11 cellular contexts compared by ENCODE assay signal in genomic region chr3:127698264-127699097, GRCh38. TPM values are rescaled to one million over a fixed set of nuclear protein-coding genes. Genes with fewer than 3 reads are reported as not detected.
DNase-seq lines count a peak whose midpoint lies in the region; ATAC-seq and TF ChIP-seq lines count a peak whose summit lies in the region.
"Had no signal": no experiment of that assay in that cellular context is flagged by ENCODE, and none has a peak within 500 bp of the region (broad histone marks: within the 10 kb centered on the region; RNA-seq: fewer than 3 reads in every experiment).

No MANE protein-coding gene starts in this region.

- intact Hi-C loops in activated CD8-positive, alpha-beta T cell treated with anti-CD3 and anti-CD28 coated beads for 36 hours (cut with micrococcal nuclease): loop anchor here (10.0 kb wide), 1 partner anchor 136 kb away; no protein-coding TSS in a partner anchor
- intact Hi-C loops in ovary (cut with DNase I): loop anchor here in 1 of 4 donors (5.0 kb wide), 1 partner anchor 124 kb away; the partner anchor contains the start of gene MGLL
- intact Hi-C loops in uterus (cut with DNase I; ENCODE audit: low total_unique reads): no loop called here

- H3K9me3 Mint-ChIP-seq in activated CD8-positive, alpha-beta T cell treated with anti-CD3 and anti-CD28 coated beads, Interleukin-2, amount 10 ng/mL, durations not matched to agents 7 days and 5 days (ENCODE audit: insufficient read depth): no peaks in the 10 kb centered on the region
- peaks cover under 1% of the 10 kb centered on the region for H3K9me3 Mint-ChIP-seq in activated CD8-positive, alpha-beta T cell treated with anti-CD3 and anti-CD28 coated beads for 36 hours

- H3K36me3 ChIP-seq in gastroesophageal sphincter: peaks cover 0 to 13% of the 10 kb centered on the region in 2 donors
- H3K36me3 ChIP-seq in ovary: no peaks in the 10 kb centered on the region
- H3K36me3 ChIP-seq in uterus: no peaks in the 10 kb centered on the region
- no peaks in the 10 kb centered on the region for H3K36me3 ChIP-seq in effector memory CD4-positive, alpha-beta T cell (ENCODE audit: control insufficient read depth, insufficient read depth, low read length)

- no peak for ATAC-seq in activated CD8-positive, alpha-beta T cell treated with anti-CD3 and anti-CD28 coated beads, Interleukin-2, amount 10 ng/mL, durations not matched to agents 7 days and 5 days
- ATAC-seq in activated CD8-positive, alpha-beta T cell treated with anti-CD3 and anti-CD28 coated beads for 36 hours: no peak
- no peak for ATAC-seq in gastroesophageal sphincter
- no peak for ATAC-seq in GM18520 (IDR thresholded peaks at IDR 0.05; ENCODE audit: unreplicated experiment)

- TF ChIP-seq EP300 in gastroesophageal sphincter (IDR thresholded peaks at IDR 0.05): no peak
- no peak for TF ChIP-seq EP300 in ovary (IDR thresholded peaks at IDR 0.05)

- peak overlapping the region; percentile 34 for H3K27ac Mint-ChIP-seq in activated CD8-positive, alpha-beta T cell treated with anti-CD3 and anti-CD28 coated beads, Interleukin-2, amount 10 ng/mL, durations not matched to agents 7 days and 5 days
- H3K27ac Mint-ChIP-seq in activated CD8-positive, alpha-beta T cell treated with anti-CD3 and anti-CD28 coated beads for 36 hours: no peak overlapping the region
- H3K27ac Mint-ChIP-seq: naive thymus-derived CD8-positive, alpha-beta T cell had no signal

- WGBS in gastroesophageal sphincter (ENCODE audit: low coverage in 1 of 2), 2 donors: 56 to 66% methylated on average over 5 to 6 of the region's 8 CpGs
- WGBS in ovary, 3 donors: 79 to 80% (median 80%) methylated on average over 8 of the region's 8 CpGs

- no peaks in the 10 kb centered on the region for H3K36me3 Mint-ChIP-seq in activated CD8-positive, alpha-beta T cell treated with anti-CD3 and anti-CD28 coated beads, Interleukin-2, amount 10 ng/mL, durations not matched to agents 7 days and 5 days (ENCODE audit: low read depth)
- H3K36me3 Mint-ChIP-seq in activated CD8-positive, alpha-beta T cell treated with anti-CD3 and anti-CD28 coated beads for 36 hours (ENCODE audit: low read depth): no peaks in the 10 kb centered on the region
- H3K36me3 Mint-ChIP-seq: naive thymus-derived CD8-positive, alpha-beta T cell had no signal

- H3K27ac ChIP-seq in gastroesophageal sphincter (peak overlapping the region; percentile 67 to 96 (median 92)), ovary (peak overlapping the region; percentile 57 to 72), uterus (peak overlapping the region; percentile 84 to 91)
- no peak overlapping the region for H3K27ac ChIP-seq in effector memory CD4-positive, alpha-beta T cell (ENCODE audit: insufficient read depth, low read length, poor library complexity, severe bottlenecking)
- H3K27ac ChIP-seq: foreskin keratinocyte had no signal

- POLR2A ChIA-PET in activated CD8-positive, alpha-beta T cell treated with anti-CD3 and anti-CD28 coated beads, Interleukin-2, amount 10 ng/mL, durations not matched to agents 7 days and 5 days (lab: Charles Lee): no interaction called here
- POLR2A ChIA-PET in activated CD8-positive, alpha-beta T cell treated with anti-CD3 and anti-CD28 coated beads for 36 hours (lab: Charles Lee): no interaction called here

- no peaks in the 10 kb centered on the region for H3K27me3 ChIP-seq in gastroesophageal sphincter
- H3K27me3 ChIP-seq in ovary: no peaks in the 10 kb centered on the region
- no peaks in the 10 kb centered on the region for H3K27me3 ChIP-seq in uterus
- no peaks in the 10 kb centered on the region for H3K27me3 ChIP-seq in effector memory CD4-positive, alpha-beta T cell (replicated peaks; ENCODE audit: control insufficient read depth, insufficient read depth, low read length, poor library complexity, severe bottlenecking)
- H3K27me3 ChIP-seq: foreskin keratinocyte had no signal

- CTCF ChIA-PET in activated CD8-positive, alpha-beta T cell treated with anti-CD3 and anti-CD28 coated beads, Interleukin-2, amount 10 ng/mL, durations not matched to agents 7 days and 5 days (lab: Charles Lee): interaction anchor here (1.0 to 1.7 kb wide), 2 partner anchors 92 to 123 kb away, joined by 3 to 7 read pairs; no protein-coding TSS in a partner anchor
- CTCF ChIA-PET in activated CD8-positive, alpha-beta T cell treated with anti-CD3 and anti-CD28 coated beads for 36 hours (lab: Charles Lee): no interaction called here

- no peak for TF ChIP-seq CTCF in activated CD8-positive, alpha-beta T cell treated with anti-CD3 and anti-CD28 coated beads for 36 hours (IDR thresholded peaks at IDR 0.05)
- TF ChIP-seq CTCF in gastroesophageal sphincter (IDR thresholded peaks at IDR 0.05) (no peak), ovary (IDR thresholded peaks at IDR 0.05) (no peak), uterus (IDR thresholded peaks at IDR 0.05) (no peak)

- DNase-seq in activated CD8-positive, alpha-beta T cell treated with anti-CD3 and anti-CD28 coated beads, Interleukin-2, amount 10 ng/mL, durations not matched to agents 7 days and 5 days: no peak
- DNase-seq in activated CD8-positive, alpha-beta T cell treated with anti-CD3 and anti-CD28 coated beads for 36 hours: no peak
- peak in 1 of 5 donors; percentile 17 for DNase-seq in ovary
- DNase-seq in uterus: no peak
- no peak for DNase-seq in KG1 (lab: John Stamatoyannopoulos, UW)
- DNase-seq in effector memory CD4-positive, alpha-beta T cell: no peak
- DNase-seq: KBM-7 had no signal

- H3K9me3 ChIP-seq in gastroesophageal sphincter (no peaks in the 10 kb centered on the region), ovary (no peaks in the 10 kb centered on the region), uterus (no peaks in the 10 kb centered on the region)
- H3K9me3 ChIP-seq in effector memory CD4-positive, alpha-beta T cell (ENCODE audit: control insufficient read depth, low read length): no peaks in the 10 kb centered on the region

- H3K4me3 Mint-ChIP-seq in activated CD8-positive, alpha-beta T cell treated with anti-CD3 and anti-CD28 coated beads, Interleukin-2, amount 10 ng/mL, durations not matched to agents 7 days and 5 days: no peak overlapping the region
- no peak overlapping the region for H3K4me3 Mint-ChIP-seq in activated CD8-positive, alpha-beta T cell treated with anti-CD3 and anti-CD28 coated beads for 36 hours
- H3K4me3 Mint-ChIP-seq: naive thymus-derived CD8-positive, alpha-beta T cell had no signal

- TF ChIP-seq POLR2A in gastroesophageal sphincter (IDR thresholded peaks at IDR 0.05): no peak
- TF ChIP-seq POLR2A in ovary (IDR thresholded peaks at IDR 0.05): no peak
- no peak for TF ChIP-seq POLR2A in uterus (IDR thresholded peaks at IDR 0.05)

- H3K4me3 ChIP-seq in gastroesophageal sphincter: no peak overlapping the region
- no peak overlapping the region for H3K4me3 ChIP-seq in ovary
- H3K4me3 ChIP-seq in uterus: no peak overlapping the region
- H3K4me3 ChIP-seq in effector memory CD4-positive, alpha-beta T cell (ENCODE audit: insufficient read depth, low read depth, low read length, poor library complexity, severe bottlenecking): no peak overlapping the region

- peaks cover 10 to 74% (median 48%) of the 10 kb centered on the region in 3 donors for H3K4me1 ChIP-seq in gastroesophageal sphincter
- peaks cover 13% of the 10 kb centered on the region for H3K4me1 ChIP-seq in ovary (ENCODE audit: insufficient read depth)
- peaks cover 0 to 10% of the 10 kb centered on the region in 2 donors for H3K4me1 ChIP-seq in uterus
- no peaks in the 10 kb centered on the region for H3K4me1 ChIP-seq in effector memory CD4-positive, alpha-beta T cell (ENCODE audit: control insufficient read depth, insufficient read depth, low read length, poor library complexity, severe bottlenecking)

- no peaks in the 10 kb centered on the region for H3K27me3 Mint-ChIP-seq in activated CD8-positive, alpha-beta T cell treated with anti-CD3 and anti-CD28 coated beads, Interleukin-2, amount 10 ng/mL, durations not matched to agents 7 days and 5 days (ENCODE audit: low read depth)
- no peaks in the 10 kb centered on the region for H3K27me3 Mint-ChIP-seq in activated CD8-positive, alpha-beta T cell treated with anti-CD3 and anti-CD28 coated beads for 36 hours

- peaks cover 7% of the 10 kb centered on the region for H3K4me1 Mint-ChIP-seq in activated CD8-positive, alpha-beta T cell treated with anti-CD3 and anti-CD28 coated beads, Interleukin-2, amount 10 ng/mL, durations not matched to agents 7 days and 5 days (ENCODE audit: low read depth)
- peaks cover 3% of the 10 kb centered on the region for H3K4me1 Mint-ChIP-seq in activated CD8-positive, alpha-beta T cell treated with anti-CD3 and anti-CD28 coated beads for 36 hours (ENCODE audit: low read depth)

RNA-seq across cellular contexts. Expression of gene ABTB1, which starts 25.7 kb away (rescaled TPM):
- total RNA-seq in activated CD8-positive, alpha-beta T cell treated with anti-CD3 and anti-CD28 coated beads, Interleukin-2, amount 10 ng/mL, durations not matched to agents 7 days and 5 days: 10 to 100 TPM; 15.6 to 16.5 TPM
- 10 to 100 TPM in 1 of 2 experiments, 1 to 10 TPM in 1; 9.7 to 10.6 TPM for total RNA-seq in activated CD8-positive, alpha-beta T cell treated with anti-CD3 and anti-CD28 coated beads for 36 hours
- total RNA-seq in gastroesophageal sphincter (10 to 100 TPM; 25.3 to 50.3 (median 35.8) TPM), ovary (10 to 100 TPM in 6 of 7 donors, 1 to 10 TPM in 1; 10.0 to 42.4 (median 26.7) TPM), uterus (10 to 100 TPM; 14.4 to 42.8 (median 28.8) TPM)
- 10 to 100 TPM in 1 of 2 donors, 1 to 10 TPM in 1; 5.5 to 64.4 TPM for polyA plus RNA-seq in ovary
